Comparison of ENCODE assay signal across 28 cellular contexts in genomic region chr18:79779700-79780190, GRCh38. TPM values are rescaled to one million over a fixed set of nuclear protein-coding genes. Genes with fewer than 3 reads are reported as not detected.
A peak's percentile ranks its signal among the peaks of the same experiment; 100 is the strongest.
DNase-seq lines count a peak whose midpoint lies in the region; ATAC-seq and TF ChIP-seq lines count a peak whose summit lies in the region.
"Had no signal": no experiment of that assay in that cellular context is flagged by ENCODE, and none has a peak within 500 bp of the region (broad histone marks: within the 10 kb centered on the region; RNA-seq: fewer than 3 reads in every experiment).

No MANE protein-coding gene starts in this region.

- no peak overlapping the region for H3K27ac ChIP-seq in RWPE2 (ENCODE audit: poor library complexity, severe bottlenecking)
- H3K27ac ChIP-seq in testis: no peak overlapping the region
- no peak overlapping the region for H3K27ac ChIP-seq in hepatocyte
- H3K27ac ChIP-seq: 22Rv1, BLaER1, GM23248, HL-60 had no signal

- no peaks in the 10 kb centered on the region for H3K27me3 ChIP-seq in RWPE2 (ENCODE audit: insufficient read depth, poor library complexity, severe bottlenecking)
- H3K27me3 ChIP-seq in testis: no peaks in the 10 kb centered on the region
- H3K27me3 ChIP-seq in hepatocyte: peaks cover 3% of the 10 kb centered on the region

- no peak for TF ChIP-seq POLR2A in testis (IDR thresholded peaks at IDR 0.05)

- no peaks in the 10 kb centered on the region for H3K4me1 ChIP-seq in RWPE2 (ENCODE audit: insufficient read depth, poor library complexity, severe bottlenecking)
- H3K4me1 ChIP-seq in testis: no peaks in the 10 kb centered on the region
- no peaks in the 10 kb centered on the region for H3K4me1 ChIP-seq in hepatocyte (ENCODE audit: insufficient read depth)

- TF ChIP-seq CTCF in RWPE2 (IDR thresholded peaks at IDR 0.05; ENCODE audit: poor library complexity, severe bottlenecking): no peak
- no peak for TF ChIP-seq CTCF in testis (IDR thresholded peaks at IDR 0.05)
- no peak for TF ChIP-seq CTCF in hepatocyte (IDR thresholded peaks at IDR 0.05; ENCODE audit: poor library complexity)

- H4K20me1 ChIP-seq in hepatocyte (ENCODE audit: insufficient read depth, poor library complexity, severe bottlenecking): no peaks in the 10 kb centered on the region

- intact Hi-C loops in testis (cut with DNase I; ENCODE audit: low total_unique reads): no loop called here

- ATAC-seq in RWPE2 (ENCODE audit: low read depth) (no peak), HG03139 (IDR thresholded peaks at IDR 0.05; ENCODE audit: unreplicated experiment) (no peak)
- ATAC-seq: GM12878 had no signal

- no peaks in the 10 kb centered on the region for H3K79me2 ChIP-seq in hepatocyte

- H3K36me3 ChIP-seq in RWPE2 (ENCODE audit: low read depth): no peaks in the 10 kb centered on the region
- no peaks in the 10 kb centered on the region for H3K36me3 ChIP-seq in testis (ENCODE audit: low read depth, missing control alignments)
- H3K36me3 ChIP-seq in hepatocyte (replicated peaks; ENCODE audit: insufficient read depth, low read depth): no peaks in the 10 kb centered on the region
- H3K36me3 ChIP-seq: BLaER1 had no signal

- WGBS in testis, 2 donors: 72 to 81% methylated on average over 13 to 16 of the region's 18 CpGs
- 90% methylated on average over 18 of the region's 18 CpGs for WGBS in hepatocyte (ENCODE audit: low lambda C conversion rate, missing lambda C conversion rate)

- no peak overlapping the region for H3K4me2 ChIP-seq in hepatocyte
- H3K4me2 ChIP-seq: BLaER1 had no signal

- no peaks in the 10 kb centered on the region for H3K9me2 ChIP-seq in hepatocyte (replicated peaks; ENCODE audit: insufficient read depth)

- no peaks in the 10 kb centered on the region for H3K9me3 ChIP-seq in RWPE2 (ENCODE audit: severe bottlenecking)
- no peaks in the 10 kb centered on the region for H3K9me3 ChIP-seq in testis
- no peaks in the 10 kb centered on the region for H3K9me3 ChIP-seq in hepatocyte (ENCODE audit: low read depth)
- H3K9me3 ChIP-seq: BLaER1 had no signal

- peak; percentile 18 for DNase-seq in activated CD8-positive, alpha-beta memory T cell treated with anti-CD3 and anti-CD28 coated beads, Interleukin-2, amount 50 U/mL, for 48 hours
- no peak for DNase-seq in activated CD8-positive, alpha-beta memory T cell treated with anti-CD3 and anti-CD28 coated beads, Interleukin-2, amount 50 U/mL, for 4 hours
- DNase-seq in RWPE2 (ENCODE audit: low spot score) (peak; percentile 38), mesenteric fat pad (ENCODE audit: low spot score) (peak; percentile 71), testis (peak; percentile 11), hepatocyte (ENCODE audit: low spot score) (no peak), NCI-H2029 (lab: John Stamatoyannopoulos, UW) (no peak)
- DNase-seq: ACHN; CD4-positive, alpha-beta memory T cell; DND-41; GM23248; H9; HFFc6; KG1; NCI-H1092 treated with DMSO at 0.1 percent for 48 hours; NCI-H1436 treated with DMSO at 0.1 percent for 48 hours; NCI-H1930; NCI-H226; NCI-H524 treated with DMSO at 0.1 percent for 48 hours; Right ventricle myocardium superior had no signal

- no peak overlapping the region for H2AFZ ChIP-seq in hepatocyte
- H2AFZ ChIP-seq: GM23248 had no signal

- H3K4me3 ChIP-seq in RWPE2 (ENCODE audit: severe bottlenecking): no peak overlapping the region
- H3K4me3 ChIP-seq in testis: no peak overlapping the region
- no peak overlapping the region for H3K4me3 ChIP-seq in hepatocyte
- H3K4me3 ChIP-seq: BLaER1, GM12878, GM23248 had no signal

RNA-seq across cellular contexts. Expression of gene KCNG2, which starts 18.0 kb away (rescaled TPM):
- total RNA-seq in mesenteric fat pad (0.51 TPM), testis (1 to 10 TPM; 7.2 to 7.6 TPM), hepatocyte (not detected in 2 replicates)
- polyA plus RNA-seq in testis (ENCODE audit: insufficient read depth, low read depth, low replicate concordance) (0.50 TPM), hepatocyte (0.81 TPM in 1 of 2 replicates, not detected in the other)
- total RNA-seq: CD4-positive, alpha-beta memory T cell; GM23248; HFFc6; HT-29; OCI-LY7; Right ventricle myocardium superior; SK-MEL-5 had no signal
- polyA plus RNA-seq: CD4-positive, alpha-beta memory T cell; GM23248 had no signal

Comparison
In these comparisons a context has a peak if more than half of its experiments do, and no peak if none do; other contexts are left out.
1. DNase-seq: peak in activated CD8-positive, alpha-beta memory T cell treated with anti-CD3 and anti-CD28 coated beads, Interleukin-2, amount 50 U/mL, for 48 hours (single experiment), RWPE2 (single experiment), mesenteric fat pad (single experiment) and testis (single experiment); none in activated CD8-positive, alpha-beta memory T cell treated with anti-CD3 and anti-CD28 coated beads, Interleukin-2, amount 50 U/mL, for 4 hours (single experiment), hepatocyte (single experiment) and NCI-H2029 (single experiment).